Comparison of ENCODE assay signal across 18 cellular contexts in the genomic region with DNA sequence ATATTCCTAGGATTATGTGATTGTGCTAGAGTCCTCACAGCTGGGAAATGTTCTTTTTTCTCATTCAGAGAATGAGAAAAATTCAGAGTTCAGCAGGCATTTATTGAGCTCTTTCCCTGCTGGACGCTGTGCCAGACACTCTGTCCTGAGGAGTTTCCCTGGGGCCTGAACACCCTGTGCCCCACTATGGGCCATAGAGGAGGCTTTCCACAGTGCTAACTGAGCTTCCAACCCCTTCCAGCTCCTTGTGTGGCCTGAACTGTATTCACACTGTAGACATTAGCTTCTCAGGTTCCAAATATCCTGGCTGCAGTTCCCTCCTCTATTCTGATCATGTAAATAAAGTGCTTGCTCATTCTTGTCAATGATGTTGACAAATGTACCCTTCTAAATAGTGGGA. TPM values are rescaled to one million over a fixed set of nuclear protein-coding genes. Genes with fewer than 3 reads are reported as not detected.
A peak's percentile ranks its signal among the peaks of the same experiment; 100 is the strongest.
DNase-seq lines count a peak whose midpoint lies in the region; ATAC-seq and TF ChIP-seq lines count a peak whose summit lies in the region.
"Had no signal": no experiment of that assay in that cellular context is flagged by ENCODE, and none has a peak within 500 bp of the region (broad histone marks: within the 10 kb centered on the region; RNA-seq: fewer than 3 reads in every experiment).

No MANE protein-coding gene starts in this region.

- H3K4me3 ChIP-seq in RWPE2 (ENCODE audit: severe bottlenecking): no peak overlapping the region
- H3K4me3 ChIP-seq in right cardiac atrium (ENCODE audit: low read length): no peak overlapping the region
- H3K4me3 ChIP-seq in stomach: no peak overlapping the region
- H3K4me3 ChIP-seq in Peyer's patch: no peak overlapping the region
- H3K4me3 ChIP-seq: BLaER1 treated with 17β-estradiol and CSF1 and Interleukin-3, amounts not matched to agents 10 nM and 100 nM; left lung had no signal

- TF ChIP-seq CTCF in RWPE2 (IDR thresholded peaks at IDR 0.05; ENCODE audit: poor library complexity, severe bottlenecking): no peak
- no peak for TF ChIP-seq CTCF in stomach (IDR thresholded peaks at IDR 0.05)
- no peak for TF ChIP-seq CTCF in Peyer's patch (IDR thresholded peaks at IDR 0.05)

- H3K4me1 ChIP-seq in RWPE2 (ENCODE audit: insufficient read depth, poor library complexity, severe bottlenecking) (peaks cover 50% of the 10 kb centered on the region), right cardiac atrium (ENCODE audit: control insufficient read depth, insufficient read depth, low read length) (peaks cover 21% of the 10 kb centered on the region), stomach (peaks cover 71 to 99% (median 85%) of the 10 kb centered on the region in 4 donors), Peyer's patch (peaks cover 0 to 43% (median 0%) of the 10 kb centered on the region in 4 donors)

- H3K27me3 ChIP-seq in RWPE2 (ENCODE audit: insufficient read depth, poor library complexity, severe bottlenecking) (no peaks in the 10 kb centered on the region), right cardiac atrium (ENCODE audit: control insufficient read depth, insufficient read depth) (no peaks in the 10 kb centered on the region), stomach (no peaks in the 10 kb centered on the region), Peyer's patch (no peaks in the 10 kb centered on the region)
- H3K27me3 ChIP-seq: BLaER1 treated with 17β-estradiol and CSF1 and Interleukin-3, amounts not matched to agents 10 nM and 100 nM; left lung had no signal

- H3K36me3 ChIP-seq in RWPE2 (ENCODE audit: low read depth) (peaks cover 34% of the 10 kb centered on the region), stomach (peaks cover 0 to 17% (median 3%) of the 10 kb centered on the region in 4 donors), Peyer's patch (no peaks in the 10 kb centered on the region)

- WGBS in right cardiac atrium: 41% methylated on average over 1 of the region's 1 CpG
- WGBS in stomach, 5 donors: 48 to 80% (median 72%) methylated on average over 1 of the region's 1 CpG

- TF ChIP-seq POLR2A in stomach (IDR thresholded peaks at IDR 0.05) (no peak), Peyer's patch (IDR thresholded peaks at IDR 0.05) (no peak)

- DNase-seq in NCI-H128 (lab: John Stamatoyannopoulos, UW; ENCODE audit: unreplicated experiment) (peak; percentile 14), RWPE2 (ENCODE audit: low spot score) (no peak), right cardiac atrium (peak in 1 of 3 donors; percentile 56), stomach (no peak), glomerular visceral epithelial cell (ENCODE audit: extremely low spot score) (no peak), Peyer's patch (no peak)
- DNase-seq: activated CD4-positive, alpha-beta T cell treated with anti-CD3 and anti-CD28 coated beads, Interleukin-2, amount 50 U/mL, for 4 hours; activated naive CD8-positive, alpha-beta T cell treated with anti-CD3 and anti-CD28 coated beads, Interleukin-2, amount 50 U/mL, for 24 hours; activated T-cell treated with anti-CD3 and anti-CD28 coated beads, Interleukin-2, amount 50 U/mL, for 48 hours; DND-41; left lung; NCI-H1417 treated with DMSO at 0.1 percent for 48 hours; SHP77 treated with DMSO at 0.1 percent for 48 hours; small intestine had no signal

- intact Hi-C loops in right cardiac atrium (cut with DNase I) (no loop called here), stomach (cut with DNase I; ENCODE audit: low total_unique reads) (no loop called here)

- H3K27ac ChIP-seq in RWPE2 (ENCODE audit: poor library complexity, severe bottlenecking) (peak overlapping the region; percentile 0), right cardiac atrium (ENCODE audit: low read length) (peak overlapping the region; percentile 88), stomach (peak overlapping the region; percentile 6 to 95 (median 92)), Peyer's patch (peak overlapping the region in 1 of 4 donors; percentile 22)
- H3K27ac ChIP-seq: BLaER1 treated with 17β-estradiol and CSF1 and Interleukin-3, amounts not matched to agents 10 nM and 100 nM; HL-60; KMS-11; left lung had no signal

- TF ChIP-seq EP300 in stomach (IDR thresholded peaks at IDR 0.05): no peak

- ATAC-seq in RWPE2 (ENCODE audit: low read depth) (no peak), right cardiac atrium (peak in 1 of 2 donors; percentile 49), HG03520 (IDR thresholded peaks at IDR 0.05; ENCODE audit: unreplicated experiment) (no peak)
- ATAC-seq: activated naive CD8-positive, alpha-beta T cell treated with anti-CD3 and anti-CD28 coated beads, Interleukin-2, amount 50 U/mL, for 24 hours; left lung had no signal

- H3K9me3 ChIP-seq in RWPE2 (ENCODE audit: severe bottlenecking): no peaks in the 10 kb centered on the region
- H3K9me3 ChIP-seq in right cardiac atrium (ENCODE audit: control insufficient read depth, low read length): no peaks in the 10 kb centered on the region
- H3K9me3 ChIP-seq in stomach: no peaks in the 10 kb centered on the region
- H3K9me3 ChIP-seq in Peyer's patch: no peaks in the 10 kb centered on the region
- H3K9me3 ChIP-seq: BLaER1 treated with 17β-estradiol and CSF1 and Interleukin-3, amounts not matched to agents 10 nM and 100 nM; left lung had no signal

RNA-seq across cellular contexts. Expression of a gene that starts 10.0 kb away (rescaled TPM):
- total RNA-seq in right cardiac atrium: 100 to 1,000 TPM; 108 to 179 (median 114) TPM
- polyA plus RNA-seq in right cardiac atrium: 21.8 TPM
- 100 to 1,000 TPM in 4 of 5 donors, 10 to 100 TPM in 1; 16.5 to 192 (median 148) TPM for total RNA-seq in stomach
- polyA plus RNA-seq in stomach: 10 to 100 TPM in 1 of 3 donors, 1 to 10 TPM in 2; 5.1 to 16.9 (median 8.9) TPM
- total RNA-seq in Peyer's patch: 100 to 1,000 TPM in 3 of 4 donors, 10 to 100 TPM in 1; 75.9 to 190 (median 121) TPM
